Comparison of ENCODE assay signal across 8 cellular contexts in the genomic region with DNA sequence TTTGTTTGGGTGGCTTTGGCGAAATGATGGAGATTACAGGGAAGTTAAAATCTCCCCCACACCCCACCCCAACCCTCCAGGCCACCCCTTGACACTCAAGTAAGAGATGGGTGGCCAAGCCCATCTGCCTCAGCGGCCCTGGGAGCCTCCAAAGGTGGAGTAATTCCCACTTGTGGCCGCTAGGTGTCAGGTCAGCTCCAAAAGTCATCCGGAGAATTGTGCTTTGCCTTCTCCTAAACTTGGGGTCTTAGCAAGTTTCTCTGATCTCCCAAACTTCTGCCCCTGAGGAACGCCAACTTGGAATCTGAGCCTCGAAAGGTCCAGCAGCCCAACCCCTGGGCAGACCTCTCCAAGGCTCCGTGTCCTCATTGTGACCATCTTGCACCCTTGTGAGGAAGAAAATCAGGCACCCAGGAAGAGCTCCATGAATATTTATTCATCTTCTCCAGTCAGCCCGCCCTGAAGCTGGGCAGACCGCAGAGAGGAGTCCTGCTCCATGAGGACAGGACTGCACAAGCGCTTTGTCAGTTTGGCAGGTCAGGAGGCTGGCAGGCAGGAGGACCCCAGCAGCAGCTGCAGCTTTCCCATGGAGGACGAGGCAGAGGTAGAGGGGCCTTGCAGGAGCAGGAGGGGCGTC.
DNase-seq lines count a peak whose midpoint lies in the region; ATAC-seq and TF ChIP-seq lines count a peak whose summit lies in the region.

No MANE protein-coding gene starts in this region.

- DNase-seq in AG08396 (ENCODE audit: low spot score) (peak; percentile 78), GM19238 (ENCODE audit: insufficient read length, low spot score) (peak; percentile 63), NCI-H774 (lab: John Stamatoyannopoulos, UW) (peak; percentile 2), erythroblast (lab: John Stamatoyannopoulos, UW) (peak; percentile 46 to 73)
- peak; percentile 25 for DNase-seq in activated CD8-positive, alpha-beta memory T cell treated with anti-CD3 and anti-CD28 coated beads, Interleukin-2, amount 50 U/mL, for 24 hours (ENCODE audit: extremely low read depth)
- DNase-seq in stimulated activated naive CD8-positive, alpha-beta T cell treated with anti-CD3 and anti-CD28 coated beads, Interleukin-15, amount 100 ng/mL, for 72 hours: peak; percentile 62 to 64

- H3K27ac Mint-ChIP-seq in nephron: peak overlapping the region in 1 of 3 experiments; percentile 30
- H3K27ac Mint-ChIP-seq in stimulated activated naive CD8-positive, alpha-beta T cell treated with anti-CD3 and anti-CD28 coated beads, Interleukin-15, amount 100 ng/mL, for 72 hours: no peak overlapping the region

- peak; percentile 76 to 84 (median 82) for TF ChIP-seq CTCF in nephron (IDR thresholded peaks at IDR 0.05; ENCODE audit: unreplicated experiment in 3 of 3)

- H3K36me3 Mint-ChIP-seq in nephron (ENCODE audit: low read depth): no peaks in the 10 kb centered on the region

- peaks cover 14% of the 10 kb centered on the region for H3K27me3 Mint-ChIP-seq in nephron (ENCODE audit: low read depth)
- H3K27me3 Mint-ChIP-seq in stimulated activated naive CD8-positive, alpha-beta T cell treated with anti-CD3 and anti-CD28 coated beads, Interleukin-15, amount 100 ng/mL, for 72 hours: no peaks in the 10 kb centered on the region

- peaks cover 3% of the 10 kb centered on the region for H3K9me3 Mint-ChIP-seq in nephron
- no peaks in the 10 kb centered on the region for H3K9me3 Mint-ChIP-seq in stimulated activated naive CD8-positive, alpha-beta T cell treated with anti-CD3 and anti-CD28 coated beads, Interleukin-15, amount 100 ng/mL, for 72 hours

- no peak for TF ChIP-seq POLR2A in erythroblast (IDR thresholded peaks at IDR 0.05; ENCODE audit: low read length)

- H3K4me3 Mint-ChIP-seq in nephron: no peak overlapping the region
- H3K4me3 Mint-ChIP-seq in stimulated activated naive CD8-positive, alpha-beta T cell treated with anti-CD3 and anti-CD28 coated beads, Interleukin-15, amount 100 ng/mL, for 72 hours: no peak overlapping the region

- ATAC-seq in stimulated activated naive CD8-positive, alpha-beta T cell treated with anti-CD3 and anti-CD28 coated beads, Interleukin-15, amount 100 ng/mL, for 72 hours: peak; percentile 52
- no peak for ATAC-seq in HG02840 (IDR thresholded peaks at IDR 0.05; ENCODE audit: low FRiP score, unreplicated experiment)

- H3K4me1 Mint-ChIP-seq in nephron: peaks cover 21% of the 10 kb centered on the region
- peaks cover 8% of the 10 kb centered on the region for H3K4me1 Mint-ChIP-seq in stimulated activated naive CD8-positive, alpha-beta T cell treated with anti-CD3 and anti-CD28 coated beads, Interleukin-15, amount 100 ng/mL, for 72 hours

Comparison
In these comparisons a context has a peak if more than half of its experiments do, and no peak if none do; other contexts are left out.
1. DNase-seq: peak in every context shown above with its lines; median percentile 78 in AG08396; 63 in GM19238; 63 in stimulated activated naive CD8-positive, alpha-beta T cell treated with anti-CD3 and anti-CD28 coated beads, Interleukin-15, amount 100 ng/mL, for 72 hours; 60 in erythroblast; 25 in activated CD8-positive, alpha-beta memory T cell treated with anti-CD3 and anti-CD28 coated beads, Interleukin-2, amount 50 U/mL, for 24 hours; 2 in NCI-H774.